ENCODE assay signal across 1 cellular context in the genomic region with DNA sequence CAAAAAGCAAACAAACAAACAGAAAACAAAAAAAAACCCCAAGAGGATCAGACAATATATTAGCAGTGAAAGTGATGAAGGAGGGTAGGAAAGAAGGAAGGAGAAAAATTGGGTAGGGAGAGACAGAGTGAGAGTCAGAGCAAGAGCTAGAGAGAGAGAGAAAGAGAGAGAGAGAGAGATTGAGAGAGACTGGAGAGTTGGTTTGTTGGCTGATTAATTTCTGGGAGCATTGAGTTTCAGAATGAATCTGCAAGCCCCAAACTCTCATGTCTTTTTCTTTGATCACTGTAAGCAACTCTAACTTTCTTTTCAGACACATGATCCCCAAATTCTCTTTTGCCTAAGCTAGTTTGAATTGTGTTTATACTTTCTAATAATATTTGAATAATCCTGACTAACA.
A peak's percentile ranks its signal among the peaks of the same experiment; 100 is the strongest.
TF ChIP-seq lines count a peak whose summit lies in the region.

No MANE protein-coding gene starts in this region.

TF ChIP-seq in GM12878, 131 proteins besides CTCF, POLR2A, EP300 and RAD21 (continued from another document):
- TF ChIP-seq, protein P1, sequence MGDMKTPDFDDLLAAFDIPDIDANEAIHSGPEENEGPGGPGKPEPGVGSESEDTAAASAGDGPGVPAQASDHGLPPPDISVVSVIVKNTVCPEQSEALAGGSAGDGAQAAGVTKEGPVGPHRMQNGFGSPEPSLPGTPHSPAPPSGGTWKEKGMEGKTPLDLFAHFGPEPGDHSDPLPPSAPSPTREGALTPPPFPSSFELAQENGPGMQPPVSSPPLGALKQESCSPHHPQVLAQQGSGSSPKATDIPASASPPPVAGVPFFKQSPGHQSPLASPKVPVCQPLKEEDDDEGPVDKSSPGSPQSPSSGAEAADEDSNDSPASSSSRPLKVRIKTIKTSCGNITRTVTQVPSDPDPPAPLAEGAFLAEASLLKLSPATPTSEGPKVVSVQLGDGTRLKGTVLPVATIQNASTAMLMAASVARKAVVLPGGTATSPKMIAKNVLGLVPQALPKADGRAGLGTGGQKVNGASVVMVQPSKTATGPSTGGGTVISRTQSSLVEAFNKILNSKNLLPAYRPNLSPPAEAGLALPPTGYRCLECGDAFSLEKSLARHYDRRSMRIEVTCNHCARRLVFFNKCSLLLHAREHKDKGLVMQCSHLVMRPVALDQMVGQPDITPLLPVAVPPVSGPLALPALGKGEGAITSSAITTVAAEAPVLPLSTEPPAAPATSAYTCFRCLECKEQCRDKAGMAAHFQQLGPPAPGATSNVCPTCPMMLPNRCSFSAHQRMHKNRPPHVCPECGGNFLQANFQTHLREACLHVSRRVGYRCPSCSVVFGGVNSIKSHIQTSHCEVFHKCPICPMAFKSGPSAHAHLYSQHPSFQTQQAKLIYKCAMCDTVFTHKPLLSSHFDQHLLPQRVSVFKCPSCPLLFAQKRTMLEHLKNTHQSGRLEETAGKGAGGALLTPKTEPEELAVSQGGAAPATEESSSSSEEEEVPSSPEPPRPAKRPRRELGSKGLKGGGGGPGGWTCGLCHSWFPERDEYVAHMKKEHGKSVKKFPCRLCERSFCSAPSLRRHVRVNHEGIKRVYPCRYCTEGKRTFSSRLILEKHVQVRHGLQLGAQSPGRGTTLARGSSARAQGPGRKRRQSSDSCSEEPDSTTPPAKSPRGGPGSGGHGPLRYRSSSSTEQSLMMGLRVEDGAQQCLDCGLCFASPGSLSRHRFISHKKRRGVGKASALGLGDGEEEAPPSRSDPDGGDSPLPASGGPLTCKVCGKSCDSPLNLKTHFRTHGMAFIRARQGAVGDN (IDR thresholded peaks at IDR 0.05): no peak
- TF ChIP-seq NR2F1 (conservative IDR thresholded peaks at IDR 0.05): no peak
- TF ChIP-seq TCF7 (IDR thresholded peaks at IDR 0.05; ENCODE audit: borderline replicate concordance): peak; percentile 90
- TF ChIP-seq ZNF24 (IDR thresholded peaks at IDR 0.05): 0 out of 2 replicates have a peak, but pooled peaks have one; percentile 53
- TF ChIP-seq DPF2 (IDR thresholded peaks at IDR 0.05): peak; percentile 66
- TF ChIP-seq BACH1 (IDR thresholded peaks at IDR 0.05; ENCODE audit: borderline replicate concordance): peak; percentile 27; the same call in 1 of the 2 replicates
- peak; percentile 15 to 55; a peak in 1 of 4 replicates for TF ChIP-seq BHLHE40 (IDR thresholded peaks at IDR 0.05; ENCODE audit: borderline replicate concordance in 1 of 2, low read depth in 2 of 2, low read length in 1 of 2)
- TF ChIP-seq IKZF1 (conservative IDR thresholded peaks at IDR 0.05): peak; percentile 80
- TF ChIP-seq NR2C1 (IDR thresholded peaks at IDR 0.05): no peak
- TF ChIP-seq, protein P2, sequence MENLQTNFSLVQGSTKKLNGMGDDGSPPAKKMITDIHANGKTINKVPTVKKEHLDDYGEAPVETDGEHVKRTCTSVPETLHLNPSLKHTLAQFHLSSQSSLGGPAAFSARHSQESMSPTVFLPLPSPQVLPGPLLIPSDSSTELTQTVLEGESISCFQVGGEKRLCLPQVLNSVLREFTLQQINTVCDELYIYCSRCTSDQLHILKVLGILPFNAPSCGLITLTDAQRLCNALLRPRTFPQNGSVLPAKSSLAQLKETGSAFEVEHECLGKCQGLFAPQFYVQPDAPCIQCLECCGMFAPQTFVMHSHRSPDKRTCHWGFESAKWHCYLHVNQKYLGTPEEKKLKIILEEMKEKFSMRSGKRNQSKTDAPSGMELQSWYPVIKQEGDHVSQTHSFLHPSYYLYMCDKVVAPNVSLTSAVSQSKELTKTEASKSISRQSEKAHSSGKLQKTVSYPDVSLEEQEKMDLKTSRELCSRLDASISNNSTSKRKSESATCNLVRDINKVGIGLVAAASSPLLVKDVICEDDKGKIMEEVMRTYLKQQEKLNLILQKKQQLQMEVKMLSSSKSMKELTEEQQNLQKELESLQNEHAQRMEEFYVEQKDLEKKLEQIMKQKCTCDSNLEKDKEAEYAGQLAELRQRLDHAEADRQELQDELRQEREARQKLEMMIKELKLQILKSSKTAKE (IDR thresholded peaks at IDR 0.05; ENCODE audit: low read depth, poor library complexity, severe bottlenecking): peak; percentile 62
- peak; percentile 35; the same call in 1 of the 2 replicates for TF ChIP-seq CBFB (IDR thresholded peaks at IDR 0.05; ENCODE audit: low read depth)
- no peak for TF ChIP-seq KAT2A (conservative IDR thresholded peaks at IDR 0.05; ENCODE audit: control insufficient read depth, low read depth, low read length)
- TF ChIP-seq JUNB (IDR thresholded peaks at IDR 0.05): peak; percentile 97
- TF ChIP-seq NBN (IDR thresholded peaks at IDR 0.05): 0 out of 2 replicates have a peak, but pooled peaks have one; percentile 51
- peak; percentile 56; the same call in 1 of the 2 replicates for TF ChIP-seq BMI1 (IDR thresholded peaks at IDR 0.05; ENCODE audit: borderline replicate concordance)
- 0 out of 2 replicates have a peak, but pooled peaks have one; percentile 14 for TF ChIP-seq PAX5 (IDR thresholded peaks at IDR 0.05; ENCODE audit: borderline replicate concordance, low read depth, low read length)
- TF ChIP-seq, protein P3, sequence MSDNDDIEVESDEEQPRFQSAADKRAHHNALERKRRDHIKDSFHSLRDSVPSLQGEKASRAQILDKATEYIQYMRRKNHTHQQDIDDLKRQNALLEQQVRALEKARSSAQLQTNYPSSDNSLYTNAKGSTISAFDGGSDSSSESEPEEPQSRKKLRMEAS (IDR thresholded peaks at IDR 0.05; ENCODE audit: low read depth, low read length): no peak
- TF ChIP-seq, protein P4, sequence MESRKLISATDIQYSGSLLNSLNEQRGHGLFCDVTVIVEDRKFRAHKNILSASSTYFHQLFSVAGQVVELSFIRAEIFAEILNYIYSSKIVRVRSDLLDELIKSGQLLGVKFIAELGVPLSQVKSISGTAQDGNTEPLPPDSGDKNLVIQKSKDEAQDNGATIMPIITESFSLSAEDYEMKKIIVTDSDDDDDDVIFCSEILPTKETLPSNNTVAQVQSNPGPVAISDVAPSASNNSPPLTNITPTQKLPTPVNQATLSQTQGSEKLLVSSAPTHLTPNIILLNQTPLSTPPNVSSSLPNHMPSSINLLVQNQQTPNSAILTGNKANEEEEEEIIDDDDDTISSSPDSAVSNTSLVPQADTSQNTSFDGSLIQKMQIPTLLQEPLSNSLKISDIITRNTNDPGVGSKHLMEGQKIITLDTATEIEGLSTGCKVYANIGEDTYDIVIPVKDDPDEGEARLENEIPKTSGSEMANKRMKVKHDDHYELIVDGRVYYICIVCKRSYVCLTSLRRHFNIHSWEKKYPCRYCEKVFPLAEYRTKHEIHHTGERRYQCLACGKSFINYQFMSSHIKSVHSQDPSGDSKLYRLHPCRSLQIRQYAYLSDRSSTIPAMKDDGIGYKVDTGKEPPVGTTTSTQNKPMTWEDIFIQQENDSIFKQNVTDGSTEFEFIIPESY (IDR thresholded peaks at IDR 0.05): no peak
- peak; percentile 94 for TF ChIP-seq EED (IDR thresholded peaks at IDR 0.05; ENCODE audit: low read depth)
- TF ChIP-seq ZNF217 (IDR thresholded peaks at IDR 0.05): 0 out of 2 replicates have a peak, but pooled peaks have one; percentile 39
- 0 out of 2 replicates have a peak, but pooled peaks have one; percentile 38 for TF ChIP-seq GATAD2B (conservative IDR thresholded peaks at IDR 0.05; ENCODE audit: low read depth)
- peak; percentile 17; the same call in 1 of the 2 replicates for TF ChIP-seq JUND (IDR thresholded peaks at IDR 0.05; ENCODE audit: low read depth, low read length)
- peak; percentile 42; the same call in 1 of the 2 replicates for TF ChIP-seq ATF7 (IDR thresholded peaks at IDR 0.05; ENCODE audit: low read depth)
- peak; percentile 95 for TF ChIP-seq IKZF2 (IDR thresholded peaks at IDR 0.05)
- TF ChIP-seq, protein P5, sequence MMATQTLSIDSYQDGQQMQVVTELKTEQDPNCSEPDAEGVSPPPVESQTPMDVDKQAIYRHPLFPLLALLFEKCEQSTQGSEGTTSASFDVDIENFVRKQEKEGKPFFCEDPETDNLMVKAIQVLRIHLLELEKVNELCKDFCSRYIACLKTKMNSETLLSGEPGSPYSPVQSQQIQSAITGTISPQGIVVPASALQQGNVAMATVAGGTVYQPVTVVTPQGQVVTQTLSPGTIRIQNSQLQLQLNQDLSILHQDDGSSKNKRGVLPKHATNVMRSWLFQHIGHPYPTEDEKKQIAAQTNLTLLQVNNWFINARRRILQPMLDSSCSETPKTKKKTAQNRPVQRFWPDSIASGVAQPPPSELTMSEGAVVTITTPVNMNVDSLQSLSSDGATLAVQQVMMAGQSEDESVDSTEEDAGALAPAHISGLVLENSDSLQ (IDR thresholded peaks at IDR 0.05): no peak
- no peak for TF ChIP-seq ESRRA (IDR thresholded peaks at IDR 0.05; ENCODE audit: low read length)
- TF ChIP-seq, protein P6, sequence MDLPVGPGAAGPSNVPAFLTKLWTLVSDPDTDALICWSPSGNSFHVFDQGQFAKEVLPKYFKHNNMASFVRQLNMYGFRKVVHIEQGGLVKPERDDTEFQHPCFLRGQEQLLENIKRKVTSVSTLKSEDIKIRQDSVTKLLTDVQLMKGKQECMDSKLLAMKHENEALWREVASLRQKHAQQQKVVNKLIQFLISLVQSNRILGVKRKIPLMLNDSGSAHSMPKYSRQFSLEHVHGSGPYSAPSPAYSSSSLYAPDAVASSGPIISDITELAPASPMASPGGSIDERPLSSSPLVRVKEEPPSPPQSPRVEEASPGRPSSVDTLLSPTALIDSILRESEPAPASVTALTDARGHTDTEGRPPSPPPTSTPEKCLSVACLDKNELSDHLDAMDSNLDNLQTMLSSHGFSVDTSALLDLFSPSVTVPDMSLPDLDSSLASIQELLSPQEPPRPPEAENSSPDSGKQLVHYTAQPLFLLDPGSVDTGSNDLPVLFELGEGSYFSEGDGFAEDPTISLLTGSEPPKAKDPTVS (IDR thresholded peaks at IDR 0.05; ENCODE audit: low read depth, low read length): no peak
- peak; percentile 88 for TF ChIP-seq RUNX3 (IDR thresholded peaks at IDR 0.05; ENCODE audit: low read length)
- TF ChIP-seq NFIC (IDR thresholded peaks at IDR 0.05; ENCODE audit: low read depth, low read length): peak; percentile 74; the same call in 1 of the 2 replicates
- peak; percentile 93; the same call in 1 of the 2 replicates for TF ChIP-seq IRF4 (IDR thresholded peaks at IDR 0.05; ENCODE audit: low read depth, low read length)
- no peak for TF ChIP-seq PAX8 (IDR thresholded peaks at IDR 0.05)
- no peak for TF ChIP-seq ZNF384 (IDR thresholded peaks at IDR 0.05; ENCODE audit: borderline replicate concordance, low read depth, low read length)
- TF ChIP-seq, protein P7, sequence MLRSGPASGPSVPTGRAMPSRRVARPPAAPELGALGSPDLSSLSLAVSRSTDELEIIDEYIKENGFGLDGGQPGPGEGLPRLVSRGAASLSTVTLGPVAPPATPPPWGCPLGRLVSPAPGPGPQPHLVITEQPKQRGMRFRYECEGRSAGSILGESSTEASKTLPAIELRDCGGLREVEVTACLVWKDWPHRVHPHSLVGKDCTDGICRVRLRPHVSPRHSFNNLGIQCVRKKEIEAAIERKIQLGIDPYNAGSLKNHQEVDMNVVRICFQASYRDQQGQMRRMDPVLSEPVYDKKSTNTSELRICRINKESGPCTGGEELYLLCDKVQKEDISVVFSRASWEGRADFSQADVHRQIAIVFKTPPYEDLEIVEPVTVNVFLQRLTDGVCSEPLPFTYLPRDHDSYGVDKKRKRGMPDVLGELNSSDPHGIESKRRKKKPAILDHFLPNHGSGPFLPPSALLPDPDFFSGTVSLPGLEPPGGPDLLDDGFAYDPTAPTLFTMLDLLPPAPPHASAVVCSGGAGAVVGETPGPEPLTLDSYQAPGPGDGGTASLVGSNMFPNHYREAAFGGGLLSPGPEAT (IDR thresholded peaks at IDR 0.05; ENCODE audit: low read depth): peak; percentile 80
